Comparison of ENCODE assay signal across 1 cellular context in the genomic region with DNA sequence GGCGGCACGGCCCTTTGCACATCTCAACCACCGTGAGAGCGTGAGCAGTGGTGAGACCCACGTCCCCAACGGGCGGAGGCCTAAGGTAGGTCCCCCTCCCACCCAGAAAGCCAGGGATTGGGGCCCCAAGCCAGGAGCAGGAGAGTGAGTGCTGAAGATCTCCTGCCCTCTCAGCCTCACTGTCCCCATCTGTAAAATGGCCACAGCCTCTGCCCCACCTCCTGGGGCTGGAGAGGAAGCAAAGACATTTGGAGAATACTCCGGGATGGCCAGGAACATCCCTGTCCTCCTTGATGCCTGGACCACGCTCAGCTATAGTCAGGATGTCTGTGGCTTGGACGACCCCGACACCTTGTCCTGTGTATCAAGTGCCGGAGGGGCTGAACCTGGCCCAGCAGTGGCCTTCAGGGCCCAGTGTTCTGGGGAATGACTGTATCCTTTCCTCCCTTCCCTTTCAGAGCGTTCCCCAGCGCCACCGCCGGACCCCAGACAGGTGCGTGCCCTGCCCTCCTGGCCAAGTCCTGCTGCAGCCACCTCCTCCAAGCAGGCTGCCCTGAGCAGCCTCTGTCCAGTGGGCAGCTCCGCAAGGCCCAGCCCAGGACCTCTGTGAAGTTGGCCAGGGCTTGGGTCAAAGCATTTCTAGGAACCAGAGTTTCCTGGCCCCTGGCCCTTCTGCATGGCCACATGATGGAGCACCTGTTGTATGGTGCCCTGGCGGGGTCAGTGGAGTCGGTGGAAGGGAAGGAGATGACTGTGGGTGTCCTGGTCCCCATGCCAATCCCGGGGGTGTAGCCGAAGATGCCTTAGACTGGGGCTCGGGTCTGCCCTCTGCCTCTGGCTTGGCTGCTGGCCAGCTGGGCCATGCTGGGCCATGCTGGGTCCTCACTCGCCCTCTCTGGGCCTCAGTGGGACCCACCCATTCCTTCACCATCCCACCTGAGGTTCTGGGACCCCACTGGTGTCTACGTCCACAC.
TF ChIP-seq lines count a peak whose summit lies in the region.

No MANE protein-coding gene starts in this region.

TF ChIP-seq in K562, 482 proteins besides CTCF, POLR2A, EP300 and RAD21:
- TF ChIP-seq HNRNPH1 (optimal IDR thresholded peaks at IDR 0.05; ENCODE audit: low read depth, low read length) (no peak), NFIC (IDR thresholded peaks at IDR 0.05) (peak; percentile 78), RAD51 (IDR thresholded peaks at IDR 0.05; ENCODE audit: borderline replicate concordance, low read depth) (no peak), SETDB1 (IDR thresholded peaks at IDR 0.05; ENCODE audit: low read length) (no peak), ZNF830 (CRISPR knock-in tag; IDR thresholded peaks at IDR 0.05) (no peak), POLR2AphosphoS2 (IDR thresholded peaks at IDR 0.05; ENCODE audit: low read length) (no peak), DACH1 (IDR thresholded peaks at IDR 0.05; ENCODE audit: partially characterized antibody) (no peak), RBM14 (IDR thresholded peaks at IDR 0.05; ENCODE audit: borderline replicate concordance, insufficient read depth, low read depth, low read length) (no peak), ZFP36 (IDR thresholded peaks at IDR 0.05; ENCODE audit: low read depth, low read length, partially characterized antibody) (peak; percentile 34), PURB (CRISPR knock-in tag; IDR thresholded peaks at IDR 0.05; ENCODE audit: low read depth) (no peak), PTRF (tag; IDR thresholded peaks at IDR 0.05) (no peak), SP2 (IDR thresholded peaks at IDR 0.05; ENCODE audit: extremely low read depth, low read depth, low read length, poor library complexity, severe bottlenecking) (no peak), HNRNPL (IDR thresholded peaks at IDR 0.05; ENCODE audit: low read depth, low read length) (no peak), ETV1 (tag; conservative IDR thresholded peaks at IDR 0.05; ENCODE audit: low read depth) (no peak), PCBP1 (IDR thresholded peaks at IDR 0.05; ENCODE audit: low read depth, low read length, poor library complexity, severe bottlenecking) (no peak), ZNF384 (IDR thresholded peaks at IDR 0.05; ENCODE audit: low read depth, low read length) (no peak)
- TF ChIP-seq, protein P1, sequence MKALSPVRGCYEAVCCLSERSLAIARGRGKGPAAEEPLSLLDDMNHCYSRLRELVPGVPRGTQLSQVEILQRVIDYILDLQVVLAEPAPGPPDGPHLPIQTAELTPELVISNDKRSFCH (CRISPR knock-in tag; IDR thresholded peaks at IDR 0.05) = no peak
- TF ChIP-seq, protein P1 (tag; IDR thresholded peaks at IDR 0.05) = no peak
